Comparison of ENCODE assay signal across 1 cellular context in the genomic region with DNA sequence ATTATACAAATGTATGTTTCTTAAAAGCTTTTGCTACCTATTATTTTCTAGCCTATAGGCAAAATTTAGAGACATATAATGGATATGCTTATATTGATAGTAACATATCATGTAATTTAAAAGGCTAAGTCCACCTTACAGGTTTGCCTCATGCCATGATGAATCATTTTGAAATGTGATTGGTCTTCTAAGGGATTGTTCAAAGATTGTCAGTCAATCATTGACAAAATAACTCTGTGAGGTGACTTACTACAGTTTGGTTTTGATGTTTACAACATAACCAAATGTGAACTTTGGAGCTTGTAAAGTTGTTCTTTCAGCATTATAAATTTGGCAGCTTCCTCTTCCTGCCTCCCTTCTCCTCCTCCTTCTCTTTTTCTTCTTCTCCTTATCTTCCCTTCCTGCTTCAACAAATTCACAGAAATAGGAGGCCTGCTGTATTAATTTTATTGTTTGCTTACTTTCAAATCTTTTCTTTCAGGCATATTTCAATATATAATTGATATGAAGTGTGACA.
A peak's percentile ranks its signal among the peaks of the same experiment; 100 is the strongest.
TF ChIP-seq lines count a peak whose summit lies in the region.

No MANE protein-coding gene starts in this region.

TF ChIP-seq in HepG2, 621 proteins besides CTCF, POLR2A, EP300 and RAD21 (continued from another document and continues in another):
- TF ChIP-seq FOXP4 (CRISPR knock-in tag; IDR thresholded peaks at IDR 0.05) (peak; percentile 90), ZNF331 (CRISPR knock-in tag; IDR thresholded peaks at IDR 0.05) (peak; percentile 56; the same call in 1 of the 2 replicates), ELF1 (CRISPR knock-in tag; IDR thresholded peaks at IDR 0.05) (peak; percentile 53; the same call in 1 of the 2 replicates), HNF4G (IDR thresholded peaks at IDR 0.05; ENCODE audit: borderline replicate concordance, low read depth, low read length) (peak; percentile 84), HNF4G (CRISPR knock-in tag; IDR thresholded peaks at IDR 0.05; ENCODE audit: borderline replicate concordance, low read depth) (no peak; the same call in 1 of the 2 replicates), KDM6A (CRISPR knock-in tag; IDR thresholded peaks at IDR 0.05; ENCODE audit: low read depth) (peak; percentile 88; the same call in 1 of the 2 replicates), ZNF672 (CRISPR knock-in tag; IDR thresholded peaks at IDR 0.05) (no peak), KLF16 (CRISPR knock-in tag; IDR thresholded peaks at IDR 0.05) (peak in 1 of 2 experiments; percentile 62; a peak in 1 of 4 replicates), ZNF775 (CRISPR knock-in tag; IDR thresholded peaks at IDR 0.05; ENCODE audit: borderline replicate concordance) (peak; percentile 92), GABPB1 (CRISPR knock-in tag; IDR thresholded peaks at IDR 0.05) (peak; percentile 34; the same call in 1 of the 2 replicates), ZKSCAN8 (CRISPR knock-in tag; IDR thresholded peaks at IDR 0.05; ENCODE audit: borderline replicate concordance) (peak; percentile 70; the same call in 1 of the 2 replicates), ZBTB34 (CRISPR knock-in tag; IDR thresholded peaks at IDR 0.05) (no peak), SIX1 (CRISPR knock-in tag; IDR thresholded peaks at IDR 0.05; ENCODE audit: borderline replicate concordance) (0 out of 2 replicates have a peak, but pooled peaks have one; percentile 36), ZNF280D (CRISPR knock-in tag; IDR thresholded peaks at IDR 0.05) (no peak), ZGPAT (CRISPR knock-in tag; IDR thresholded peaks at IDR 0.05) (peak; percentile 73; the same call in 1 of the 2 replicates)
- TF ChIP-seq, protein P1, sequence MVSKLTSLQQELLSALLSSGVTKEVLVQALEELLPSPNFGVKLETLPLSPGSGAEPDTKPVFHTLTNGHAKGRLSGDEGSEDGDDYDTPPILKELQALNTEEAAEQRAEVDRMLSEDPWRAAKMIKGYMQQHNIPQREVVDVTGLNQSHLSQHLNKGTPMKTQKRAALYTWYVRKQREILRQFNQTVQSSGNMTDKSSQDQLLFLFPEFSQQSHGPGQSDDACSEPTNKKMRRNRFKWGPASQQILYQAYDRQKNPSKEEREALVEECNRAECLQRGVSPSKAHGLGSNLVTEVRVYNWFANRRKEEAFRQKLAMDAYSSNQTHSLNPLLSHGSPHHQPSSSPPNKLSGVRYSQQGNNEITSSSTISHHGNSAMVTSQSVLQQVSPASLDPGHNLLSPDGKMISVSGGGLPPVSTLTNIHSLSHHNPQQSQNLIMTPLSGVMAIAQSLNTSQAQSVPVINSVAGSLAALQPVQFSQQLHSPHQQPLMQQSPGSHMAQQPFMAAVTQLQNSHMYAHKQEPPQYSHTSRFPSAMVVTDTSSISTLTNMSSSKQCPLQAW (CRISPR knock-in tag; IDR thresholded peaks at IDR 0.05): peak; percentile 61; the same call in 1 of the 2 replicates
- TF ChIP-seq, protein P2, sequence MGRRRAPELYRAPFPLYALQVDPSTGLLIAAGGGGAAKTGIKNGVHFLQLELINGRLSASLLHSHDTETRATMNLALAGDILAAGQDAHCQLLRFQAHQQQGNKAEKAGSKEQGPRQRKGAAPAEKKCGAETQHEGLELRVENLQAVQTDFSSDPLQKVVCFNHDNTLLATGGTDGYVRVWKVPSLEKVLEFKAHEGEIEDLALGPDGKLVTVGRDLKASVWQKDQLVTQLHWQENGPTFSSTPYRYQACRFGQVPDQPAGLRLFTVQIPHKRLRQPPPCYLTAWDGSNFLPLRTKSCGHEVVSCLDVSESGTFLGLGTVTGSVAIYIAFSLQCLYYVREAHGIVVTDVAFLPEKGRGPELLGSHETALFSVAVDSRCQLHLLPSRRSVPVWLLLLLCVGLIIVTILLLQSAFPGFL (CRISPR knock-in tag; IDR thresholded peaks at IDR 0.05): no peak
- TF ChIP-seq, protein P3, sequence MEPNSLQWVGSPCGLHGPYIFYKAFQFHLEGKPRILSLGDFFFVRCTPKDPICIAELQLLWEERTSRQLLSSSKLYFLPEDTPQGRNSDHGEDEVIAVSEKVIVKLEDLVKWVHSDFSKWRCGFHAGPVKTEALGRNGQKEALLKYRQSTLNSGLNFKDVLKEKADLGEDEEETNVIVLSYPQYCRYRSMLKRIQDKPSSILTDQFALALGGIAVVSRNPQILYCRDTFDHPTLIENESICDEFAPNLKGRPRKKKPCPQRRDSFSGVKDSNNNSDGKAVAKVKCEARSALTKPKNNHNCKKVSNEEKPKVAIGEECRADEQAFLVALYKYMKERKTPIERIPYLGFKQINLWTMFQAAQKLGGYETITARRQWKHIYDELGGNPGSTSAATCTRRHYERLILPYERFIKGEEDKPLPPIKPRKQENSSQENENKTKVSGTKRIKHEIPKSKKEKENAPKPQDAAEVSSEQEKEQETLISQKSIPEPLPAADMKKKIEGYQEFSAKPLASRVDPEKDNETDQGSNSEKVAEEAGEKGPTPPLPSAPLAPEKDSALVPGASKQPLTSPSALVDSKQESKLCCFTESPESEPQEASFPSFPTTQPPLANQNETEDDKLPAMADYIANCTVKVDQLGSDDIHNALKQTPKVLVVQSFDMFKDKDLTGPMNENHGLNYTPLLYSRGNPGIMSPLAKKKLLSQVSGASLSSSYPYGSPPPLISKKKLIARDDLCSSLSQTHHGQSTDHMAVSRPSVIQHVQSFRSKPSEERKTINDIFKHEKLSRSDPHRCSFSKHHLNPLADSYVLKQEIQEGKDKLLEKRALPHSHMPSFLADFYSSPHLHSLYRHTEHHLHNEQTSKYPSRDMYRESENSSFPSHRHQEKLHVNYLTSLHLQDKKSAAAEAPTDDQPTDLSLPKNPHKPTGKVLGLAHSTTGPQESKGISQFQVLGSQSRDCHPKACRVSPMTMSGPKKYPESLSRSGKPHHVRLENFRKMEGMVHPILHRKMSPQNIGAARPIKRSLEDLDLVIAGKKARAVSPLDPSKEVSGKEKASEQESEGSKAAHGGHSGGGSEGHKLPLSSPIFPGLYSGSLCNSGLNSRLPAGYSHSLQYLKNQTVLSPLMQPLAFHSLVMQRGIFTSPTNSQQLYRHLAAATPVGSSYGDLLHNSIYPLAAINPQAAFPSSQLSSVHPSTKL (CRISPR knock-in tag; IDR thresholded peaks at IDR 0.05): peak; percentile 95
- TF ChIP-seq, protein P4, sequence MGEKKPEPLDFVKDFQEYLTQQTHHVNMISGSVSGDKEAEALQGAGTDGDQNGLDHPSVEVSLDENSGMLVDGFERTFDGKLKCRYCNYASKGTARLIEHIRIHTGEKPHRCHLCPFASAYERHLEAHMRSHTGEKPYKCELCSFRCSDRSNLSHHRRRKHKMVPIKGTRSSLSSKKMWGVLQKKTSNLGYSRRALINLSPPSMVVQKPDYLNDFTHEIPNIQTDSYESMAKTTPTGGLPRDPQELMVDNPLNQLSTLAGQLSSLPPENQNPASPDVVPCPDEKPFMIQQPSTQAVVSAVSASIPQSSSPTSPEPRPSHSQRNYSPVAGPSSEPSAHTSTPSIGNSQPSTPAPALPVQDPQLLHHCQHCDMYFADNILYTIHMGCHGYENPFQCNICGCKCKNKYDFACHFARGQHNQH (CRISPR knock-in tag; IDR thresholded peaks at IDR 0.05): peak; percentile 46; the same call in 1 of the 2 replicates
- TF ChIP-seq, protein P5, sequence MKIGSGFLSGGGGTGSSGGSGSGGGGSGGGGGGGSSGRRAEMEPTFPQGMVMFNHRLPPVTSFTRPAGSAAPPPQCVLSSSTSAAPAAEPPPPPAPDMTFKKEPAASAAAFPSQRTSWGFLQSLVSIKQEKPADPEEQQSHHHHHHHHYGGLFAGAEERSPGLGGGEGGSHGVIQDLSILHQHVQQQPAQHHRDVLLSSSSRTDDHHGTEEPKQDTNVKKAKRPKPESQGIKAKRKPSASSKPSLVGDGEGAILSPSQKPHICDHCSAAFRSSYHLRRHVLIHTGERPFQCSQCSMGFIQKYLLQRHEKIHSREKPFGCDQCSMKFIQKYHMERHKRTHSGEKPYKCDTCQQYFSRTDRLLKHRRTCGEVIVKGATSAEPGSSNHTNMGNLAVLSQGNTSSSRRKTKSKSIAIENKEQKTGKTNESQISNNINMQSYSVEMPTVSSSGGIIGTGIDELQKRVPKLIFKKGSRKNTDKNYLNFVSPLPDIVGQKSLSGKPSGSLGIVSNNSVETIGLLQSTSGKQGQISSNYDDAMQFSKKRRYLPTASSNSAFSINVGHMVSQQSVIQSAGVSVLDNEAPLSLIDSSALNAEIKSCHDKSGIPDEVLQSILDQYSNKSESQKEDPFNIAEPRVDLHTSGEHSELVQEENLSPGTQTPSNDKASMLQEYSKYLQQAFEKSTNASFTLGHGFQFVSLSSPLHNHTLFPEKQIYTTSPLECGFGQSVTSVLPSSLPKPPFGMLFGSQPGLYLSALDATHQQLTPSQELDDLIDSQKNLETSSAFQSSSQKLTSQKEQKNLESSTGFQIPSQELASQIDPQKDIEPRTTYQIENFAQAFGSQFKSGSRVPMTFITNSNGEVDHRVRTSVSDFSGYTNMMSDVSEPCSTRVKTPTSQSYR (CRISPR knock-in tag; IDR thresholded peaks at IDR 0.05; ENCODE audit: borderline replicate concordance): no peak
- TF ChIP-seq, protein P6, sequence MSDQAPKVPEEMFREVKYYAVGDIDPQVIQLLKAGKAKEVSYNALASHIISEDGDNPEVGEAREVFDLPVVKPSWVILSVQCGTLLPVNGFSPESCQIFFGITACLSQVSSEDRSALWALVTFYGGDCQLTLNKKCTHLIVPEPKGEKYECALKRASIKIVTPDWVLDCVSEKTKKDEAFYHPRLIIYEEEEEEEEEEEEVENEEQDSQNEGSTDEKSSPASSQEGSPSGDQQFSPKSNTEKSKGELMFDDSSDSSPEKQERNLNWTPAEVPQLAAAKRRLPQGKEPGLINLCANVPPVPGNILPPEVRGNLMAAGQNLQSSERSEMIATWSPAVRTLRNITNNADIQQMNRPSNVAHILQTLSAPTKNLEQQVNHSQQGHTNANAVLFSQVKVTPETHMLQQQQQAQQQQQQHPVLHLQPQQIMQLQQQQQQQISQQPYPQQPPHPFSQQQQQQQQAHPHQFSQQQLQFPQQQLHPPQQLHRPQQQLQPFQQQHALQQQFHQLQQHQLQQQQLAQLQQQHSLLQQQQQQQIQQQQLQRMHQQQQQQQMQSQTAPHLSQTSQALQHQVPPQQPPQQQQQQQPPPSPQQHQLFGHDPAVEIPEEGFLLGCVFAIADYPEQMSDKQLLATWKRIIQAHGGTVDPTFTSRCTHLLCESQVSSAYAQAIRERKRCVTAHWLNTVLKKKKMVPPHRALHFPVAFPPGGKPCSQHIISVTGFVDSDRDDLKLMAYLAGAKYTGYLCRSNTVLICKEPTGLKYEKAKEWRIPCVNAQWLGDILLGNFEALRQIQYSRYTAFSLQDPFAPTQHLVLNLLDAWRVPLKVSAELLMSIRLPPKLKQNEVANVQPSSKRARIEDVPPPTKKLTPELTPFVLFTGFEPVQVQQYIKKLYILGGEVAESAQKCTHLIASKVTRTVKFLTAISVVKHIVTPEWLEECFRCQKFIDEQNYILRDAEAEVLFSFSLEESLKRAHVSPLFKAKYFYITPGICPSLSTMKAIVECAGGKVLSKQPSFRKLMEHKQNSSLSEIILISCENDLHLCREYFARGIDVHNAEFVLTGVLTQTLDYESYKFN (CRISPR knock-in tag; conservative IDR thresholded peaks at IDR 0.05): peak; percentile 95
